Comparison of ENCODE assay signal across 8 cellular contexts in the genomic region with DNA sequence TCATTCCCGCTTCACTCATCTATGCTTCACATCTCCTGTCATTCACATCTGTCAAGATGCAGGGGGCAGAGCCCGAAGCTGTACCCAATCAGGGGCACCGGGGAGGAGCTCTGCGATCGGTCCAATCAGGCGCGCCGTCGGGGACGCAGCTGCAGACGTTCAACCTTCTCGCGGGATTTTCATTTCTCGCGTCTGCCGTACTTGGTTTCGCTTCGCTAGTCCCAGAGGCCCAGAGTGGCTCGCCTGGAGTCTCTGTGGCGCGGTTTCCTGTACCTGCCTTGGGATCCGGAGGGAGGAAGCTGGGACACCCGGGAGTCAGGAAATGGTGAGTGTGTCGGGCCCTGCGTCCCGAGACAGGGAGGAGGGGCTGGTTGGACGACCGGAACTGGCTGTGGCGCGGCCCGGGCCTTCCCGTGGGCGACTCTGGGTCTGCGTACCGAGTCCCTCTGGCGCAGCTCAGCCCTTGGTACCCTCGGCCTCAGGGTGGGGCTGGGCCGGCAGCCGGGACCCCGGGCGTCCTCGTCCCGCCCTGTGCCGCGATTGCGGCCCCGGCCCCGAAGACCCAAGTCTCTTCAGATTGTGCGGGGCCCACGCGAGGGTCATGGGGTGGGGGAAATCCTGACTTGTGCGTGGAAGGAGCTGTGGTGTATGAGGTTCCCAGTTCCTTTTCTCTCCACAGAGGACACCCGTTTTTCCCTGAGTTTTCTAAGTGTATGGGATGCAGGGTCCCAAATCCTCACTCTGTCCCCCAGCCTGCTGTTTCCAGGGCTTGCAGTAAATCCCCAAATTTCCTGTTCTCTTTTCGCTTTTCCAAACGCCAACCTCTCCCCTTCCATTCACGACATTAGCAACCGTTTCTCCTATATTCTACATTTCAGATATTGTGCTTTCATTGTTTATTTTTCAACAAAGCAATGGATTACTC. TPM values are rescaled to one million over a fixed set of nuclear protein-coding genes. Genes with fewer than 3 reads are reported as not detected.
DNase-seq lines count a peak whose midpoint lies in the region; ATAC-seq and TF ChIP-seq lines count a peak whose summit lies in the region.

Gene ZNF136 (plus strand): TSS at position 215 of the 925 bp plus-strand sequence. CDS start 108 bp downstream, at position 323.

- H3K4me3 Mint-ChIP-seq in activated B cell treated with CpG ODN at 0.5 μM for 24 hours = peak within 1 kb of the TSS; percentile 96

- POLR2A ChIA-PET in activated B cell treated with CpG ODN at 0.5 μM for 24 hours (lab: Charles Lee) = interaction anchor here (0.5 to 2.6 kb wide), 14 partner anchors 10 to 396 kb away, joined by 3 to 21 read pairs (median 4); partner anchors contain the start of genes ZNF20, ZNF439, ZNF44 and ZNF441

- peaks cover 44% of the 10 kb centered on the region for H3K4me1 Mint-ChIP-seq in activated B cell treated with CpG ODN at 0.5 μM for 24 hours

- ATAC-seq in GM19023 (IDR thresholded peaks at IDR 0.05; ENCODE audit: unreplicated experiment) (peak; percentile 97), HG03196 (IDR thresholded peaks at IDR 0.05; ENCODE audit: unreplicated experiment) (peak; percentile 95), activated B cell treated with CpG ODN at 0.5 μM for 24 hours (ENCODE audit: low read depth) (peak; percentile 99)

- CTCF ChIA-PET in activated B cell treated with CpG ODN at 0.5 μM for 24 hours (lab: Charles Lee) = interaction anchor here (0.6 to 1.9 kb wide), 3 partner anchors 103 to 365 kb away, joined by 3 to 7 read pairs (median 3); partner anchors contain the start of gene ZNF491

- no peaks in the 10 kb centered on the region for H3K27me3 Mint-ChIP-seq in activated B cell treated with CpG ODN at 0.5 μM for 24 hours

- peak within 1 kb of the TSS; percentile 97 for H3K27ac Mint-ChIP-seq in activated B cell treated with CpG ODN at 0.5 μM for 24 hours

- H3K27ac ChIP-seq in caudate nucleus (ENCODE audit: low read depth, low read length) = peak within 1 kb of the TSS; percentile 62

- no peak for TF ChIP-seq CTCF in activated B cell treated with CpG ODN at 0.5 μM for 24 hours (IDR thresholded peaks at IDR 0.05)

- H3K9me3 Mint-ChIP-seq in activated B cell treated with CpG ODN at 0.5 μM for 24 hours = no peaks in the 10 kb centered on the region

- intact Hi-C loops in activated B cell treated with CpG ODN at 0.5 μM for 24 hours (cut with micrococcal nuclease) = loop anchor here (1.0 to 2.0 kb wide), 5 partner anchors 22 to 424 kb away; partner anchors contain the start of genes ZNF20 and ZNF799

- peaks cover 30% of the 10 kb centered on the region for H3K36me3 Mint-ChIP-seq in activated B cell treated with CpG ODN at 0.5 μM for 24 hours (ENCODE audit: low read depth)

- DNase-seq in AG08396 (ENCODE audit: low spot score) (peak; percentile 99), NCI-H226 (peak; percentile 85), activated B cell treated with CpG ODN at 0.5 μM for 24 hours (peak; percentile 83), caudate nucleus (lab: John Stamatoyannopoulos, UW) (peak; percentile 18 to 97 (median 87)), iris pigment epithelial cell (ENCODE audit: low read depth) (peak; percentile 96)
- peak; percentile 84 to 93 for DNase-seq in stimulated activated CD4-positive, alpha-beta T cell treated with anti-CD3 and anti-CD28 coated beads, Interleukin-12 subunit alpha, Interleukin-12 subunit beta, amount 100 ng/mL, for 24 hours (ENCODE audit: low read depth in 2 of 2)

RNA-seq across cellular contexts. Expression of gene ZNF136, which starts in this region (rescaled TPM):
- 20.4 and 24.6 TPM in 2 replicates for total RNA-seq in activated B cell treated with CpG ODN at 0.5 μM for 24 hours

Comparison
In these comparisons a context has a peak if more than half of its experiments do, and no peak if none do; other contexts are left out.
1. Peak in every context shown above with its lines: DNase-seq, ATAC-seq and H3K27ac ChIP-seq.